Comparison of ENCODE assay signal across 9 cellular contexts in the genomic region with DNA sequence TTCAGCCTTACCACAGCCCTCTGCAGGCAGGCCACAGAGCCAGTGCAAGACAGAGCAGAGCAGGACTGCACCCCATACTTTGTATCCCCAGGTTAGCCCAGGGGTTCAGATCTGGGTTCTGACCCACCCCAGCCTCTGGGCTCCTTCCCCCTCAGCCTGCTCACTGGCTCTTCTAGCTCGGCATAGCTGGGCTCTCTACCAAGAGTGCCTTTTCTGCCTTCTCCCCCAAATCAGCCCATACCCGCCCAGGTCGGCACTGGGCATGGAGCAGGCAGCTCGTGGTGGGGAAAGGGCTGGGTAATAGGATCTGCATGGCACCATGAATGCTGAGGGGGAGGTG. TPM values are rescaled to one million over a fixed set of nuclear protein-coding genes. Genes with fewer than 3 reads are reported as not detected.
DNase-seq lines count a peak whose midpoint lies in the region; ATAC-seq and TF ChIP-seq lines count a peak whose summit lies in the region.
"Had no signal": no experiment of that assay in that cellular context is flagged by ENCODE, and none has a peak within 500 bp of the region (broad histone marks: within the 10 kb centered on the region; RNA-seq: fewer than 3 reads in every experiment).

No MANE protein-coding gene starts in this region.

- peak overlapping the region; percentile 81 for H3K27ac Mint-ChIP-seq in activated naive CD8-positive, alpha-beta T cell treated with anti-CD3 and anti-CD28 coated beads for 36 hours
- H3K27ac Mint-ChIP-seq in naive B cell, result peak overlapping the region; percentile 97 to 100 (median 100)

- peak overlapping the region; percentile 59 for H3K27ac ChIP-seq in left ventricle myocardium inferior (replicated peaks)

- no peak overlapping the region for H3K4me3 Mint-ChIP-seq in activated naive CD8-positive, alpha-beta T cell treated with anti-CD3 and anti-CD28 coated beads for 36 hours
- H3K4me3 Mint-ChIP-seq in naive B cell, result peak overlapping the region; percentile 56 to 100 (median 89)

- H3K9me3 Mint-ChIP-seq in activated naive CD8-positive, alpha-beta T cell treated with anti-CD3 and anti-CD28 coated beads for 36 hours, result no peaks in the 10 kb centered on the region
- no peaks in the 10 kb centered on the region for H3K9me3 Mint-ChIP-seq in naive B cell

- ATAC-seq in Right ventricle myocardium superior (ENCODE audit: poor library complexity), result no peak
- ATAC-seq in naive B cell (ENCODE audit: low read depth in 2 of 2), result peak in 1 of 2 donors; percentile 0

- intact Hi-C loops in left ventricle myocardium inferior (cut with micrococcal nuclease), result no loop called here
- intact Hi-C loops in Right ventricle myocardium superior (cut with DNase I), result no loop called here

- H3K4me1 Mint-ChIP-seq in activated naive CD8-positive, alpha-beta T cell treated with anti-CD3 and anti-CD28 coated beads for 36 hours, result peaks cover 51% of the 10 kb centered on the region
- peaks cover 93 to 100% (median 98%) of the 10 kb centered on the region in 3 donors for H3K4me1 Mint-ChIP-seq in naive B cell

- H3K9me3 ChIP-seq in left ventricle myocardium inferior (replicated peaks), result no peaks in the 10 kb centered on the region

- H3K4me3 ChIP-seq in left ventricle myocardium inferior, result no peak overlapping the region

- H3K27me3 Mint-ChIP-seq in activated naive CD8-positive, alpha-beta T cell treated with anti-CD3 and anti-CD28 coated beads for 36 hours, result no peaks in the 10 kb centered on the region
- H3K27me3 Mint-ChIP-seq in naive B cell, result no peaks in the 10 kb centered on the region

- no peak for TF ChIP-seq CTCF in left ventricle myocardium inferior (IDR thresholded peaks at IDR 0.05; ENCODE audit: borderline replicate concordance)

- H3K36me3 ChIP-seq in left ventricle myocardium inferior, result no peaks in the 10 kb centered on the region

- DNase-seq in left ventricle myocardium inferior, result no peak
- no peak for DNase-seq in Right ventricle myocardium superior
- DNase-seq in activated naive CD8-positive, alpha-beta T cell treated with anti-CD3 and anti-CD28 coated beads for 36 hours, result no peak
- no peak for DNase-seq in naive B cell
- no peak for DNase-seq in stimulated activated CD8-positive, alpha-beta memory T cell treated with anti-CD3 and anti-CD28 coated beads, Interleukin-4, amount 100 ng/mL, for 48 hours
- no peak for DNase-seq in activated CD4-positive, CD25-positive, alpha-beta regulatory T cell treated with anti-CD3 and anti-CD28 coated beads, Interleukin-2, amount 50 U/mL, for 72 hours
- DNase-seq in cerebellar cortex (ENCODE audit: low spot score), result no peak
- no peak for DNase-seq in ecto neural progenitor cell (ENCODE audit: low spot score)
- DNase-seq: NCI-H226 had no signal

- no peaks in the 10 kb centered on the region for H3K36me3 Mint-ChIP-seq in activated naive CD8-positive, alpha-beta T cell treated with anti-CD3 and anti-CD28 coated beads for 36 hours
- H3K36me3 Mint-ChIP-seq in naive B cell, result no peaks in the 10 kb centered on the region

- no peaks in the 10 kb centered on the region for H3K27me3 ChIP-seq in left ventricle myocardium inferior (ENCODE audit: low read depth)

- peaks cover 81% of the 10 kb centered on the region for H3K4me1 ChIP-seq in left ventricle myocardium inferior

RNA-seq across cellular contexts. Expression of a gene that starts 8.3 kb away (rescaled TPM):
- total RNA-seq in left ventricle myocardium inferior, result 1.6 TPM
- 1.3 TPM for total RNA-seq in Right ventricle myocardium superior
- 10 to 100 TPM; 23.2 to 24.2 TPM for total RNA-seq in activated naive CD8-positive, alpha-beta T cell treated with anti-CD3 and anti-CD28 coated beads for 36 hours
- 10 to 100 TPM; 16.3 to 35.1 (median 21.2) TPM for polyA plus RNA-seq in naive B cell (ENCODE audit: low read depth in 6 of 6)
